Comparison of ENCODE assay signal across 11 cellular contexts in genomic region chr16:84774810-84775209, GRCh38. TPM values are rescaled to one million over a fixed set of nuclear protein-coding genes. Genes with fewer than 3 reads are reported as not detected.
A peak's percentile ranks its signal among the peaks of the same experiment; 100 is the strongest.
DNase-seq lines count a peak whose midpoint lies in the region; ATAC-seq and TF ChIP-seq lines count a peak whose summit lies in the region.
"Had no signal": no experiment of that assay in that cellular context is flagged by ENCODE, and none has a peak within 500 bp of the region (broad histone marks: within the 10 kb centered on the region; RNA-seq: fewer than 3 reads in every experiment).

No MANE protein-coding gene starts in this region.

- H3K79me2 ChIP-seq in osteoblast (ENCODE audit: insufficient read depth, low read length), result peaks cover 3% of the 10 kb centered on the region

- no peak for TF ChIP-seq CTCF in osteoblast (IDR thresholded peaks at IDR 0.05; ENCODE audit: extremely low read depth, low read depth, low read length)
- no peak for TF ChIP-seq CTCF in coronary artery (IDR thresholded peaks at IDR 0.05)

- CTCF ChIA-PET in CD4-positive, alpha-beta memory T cell (lab: Charles Lee; ENCODE audit: partially characterized antibody), result interaction anchor here (6.5 kb wide), 1 partner anchor 20 kb away, joined by 30 read pairs; no protein-coding TSS in a partner anchor

- no peak overlapping the region for H2AFZ ChIP-seq in osteoblast (ENCODE audit: low read length)

- no peak overlapping the region for H3K4me2 ChIP-seq in osteoblast (ENCODE audit: insufficient read depth, low read length)

- no peak overlapping the region for H3K4me3 Mint-ChIP-seq in CD4-positive, alpha-beta memory T cell

- H3K27me3 ChIP-seq in CD4-positive, alpha-beta memory T cell (ENCODE audit: insufficient read depth, low read length), result no peaks in the 10 kb centered on the region
- H3K27me3 ChIP-seq in osteoblast (ENCODE audit: insufficient read depth, low read length) (no peaks in the 10 kb centered on the region), H7 (ENCODE audit: control insufficient read depth, insufficient read depth, low read length) (no peaks in the 10 kb centered on the region)
- H3K27me3 ChIP-seq: cardiac muscle cell had no signal

- ATAC-seq in esophagus mucosa, result peak; percentile 53
- no peak for ATAC-seq in HG02678 (IDR thresholded peaks at IDR 0.05; ENCODE audit: unreplicated experiment)

- POLR2A ChIA-PET in CD4-positive, alpha-beta memory T cell (lab: Charles Lee; ENCODE audit: partially characterized antibody), result no interaction called here

- H4K20me1 ChIP-seq in osteoblast (ENCODE audit: insufficient read depth, low read length), result peaks cover 2% of the 10 kb centered on the region

- no peak for DNase-seq in CD4-positive, alpha-beta memory T cell
- DNase-seq in NOMO-1 treated with dmso at 0.1 percent for 144 hours (lab: John Stamatoyannopoulos, UW; ENCODE audit: unreplicated experiment) (peak; percentile 62), osteoblast (ENCODE audit: insufficient read length, low spot score, missing footprints) (peak; percentile 94), H7 (no peak), coronary artery (ENCODE audit: low spot score) (no peak), NCI-H2081 treated with DMSO at 0.1 percent for 48 hours (lab: John Stamatoyannopoulos, UW) (no peak)
- DNase-seq: activated CD4-positive, CD25-positive, alpha-beta regulatory T cell; stimulated activated CD4-positive, alpha-beta T cell treated with anti-CD3 and anti-CD28 coated beads, Interleukin-2, amount 100 ng/mL, for 48 hours had no signal

- H3K36me3 ChIP-seq in CD4-positive, alpha-beta memory T cell (ENCODE audit: insufficient read depth, low read length), result peaks cover 87% of the 10 kb centered on the region
- H3K36me3 ChIP-seq in osteoblast (ENCODE audit: insufficient read depth, low read length), result peaks cover 57% of the 10 kb centered on the region
- peaks cover 35% of the 10 kb centered on the region for H3K36me3 ChIP-seq in H7 (replicated peaks; ENCODE audit: control insufficient read depth, insufficient read depth, low read length)

- no peaks in the 10 kb centered on the region for H3K4me1 ChIP-seq in CD4-positive, alpha-beta memory T cell (ENCODE audit: insufficient read depth, low read length)
- H3K4me1 ChIP-seq in osteoblast (ENCODE audit: insufficient read depth, low read length), result peaks cover 8% of the 10 kb centered on the region

- no peaks in the 10 kb centered on the region for H3K9me3 Mint-ChIP-seq in CD4-positive, alpha-beta memory T cell

- no peak overlapping the region for H3K4me3 ChIP-seq in CD4-positive, alpha-beta memory T cell (ENCODE audit: low read length in 2 of 2)
- no peak overlapping the region for H3K4me3 ChIP-seq in osteoblast (ENCODE audit: insufficient read depth, low read length)
- no peak overlapping the region for H3K4me3 ChIP-seq in H7 (ENCODE audit: insufficient read depth, low read depth, low read length)
- H3K4me3 ChIP-seq in coronary artery, result no peak overlapping the region
- H3K4me3 ChIP-seq: cardiac muscle cell had no signal

- H3K36me3 Mint-ChIP-seq in CD4-positive, alpha-beta memory T cell, result peaks cover 61 to 79% of the 10 kb centered on the region in 2 donors

- intact Hi-C loops in CD4-positive, alpha-beta memory T cell (cut with micrococcal nuclease), result no loop called here

- H3K4me1 Mint-ChIP-seq in CD4-positive, alpha-beta memory T cell, result peaks cover under 1 to 13% (median 4%) of the 10 kb centered on the region in 4 donors

- H3K27ac ChIP-seq in CD4-positive, alpha-beta memory T cell (ENCODE audit: low read depth, low read length), result no peak overlapping the region
- H3K27ac ChIP-seq in osteoblast (ENCODE audit: low read depth, low read length) (peak overlapping the region; percentile 66), coronary artery (peak overlapping the region in 1 of 2 donors; percentile 65)
- H3K27ac ChIP-seq: cardiac muscle cell had no signal

- peak overlapping the region in 5 of 7 donors; percentile 6 to 90 (median 57) for H3K27ac Mint-ChIP-seq in CD4-positive, alpha-beta memory T cell

- no peaks in the 10 kb centered on the region for H3K27me3 Mint-ChIP-seq in CD4-positive, alpha-beta memory T cell

- H3K9me3 ChIP-seq in CD4-positive, alpha-beta memory T cell (ENCODE audit: control insufficient read depth in 1 of 2, low read length in 2 of 2), result no peaks in the 10 kb centered on the region
- no peaks in the 10 kb centered on the region for H3K9me3 ChIP-seq in osteoblast (ENCODE audit: low read depth, low read length)

RNA-seq across cellular contexts. Expression of gene CRISPLD2, which starts 45.0 kb away (rescaled TPM):
- under 1 TPM; 0.32 to 0.89 TPM for total RNA-seq in CD4-positive, alpha-beta memory T cell
- 1 to 10 TPM; 1.0 to 2.5 TPM for polyA plus RNA-seq in CD4-positive, alpha-beta memory T cell
- total RNA-seq in esophagus mucosa (6.5 TPM), osteoblast (40.2 and 122 TPM in 2 replicates)
- 2.0 and 4.2 TPM in 2 replicates for total RNA-seq in H7 (2014; rRNA removed; shearing (Covaris generic))

Comparison
In these comparisons a context has a peak if more than half of its experiments do, and no peak if none do; other contexts are left out.
1. DNase-seq: peak in NOMO-1 treated with dmso at 0.1 percent for 144 hours (single experiment) and osteoblast (single experiment); none in CD4-positive, alpha-beta memory T cell (0 of 5), H7 (single experiment), coronary artery (single experiment) and NCI-H2081 treated with DMSO at 0.1 percent for 48 hours (single experiment).